In genomic region chr22:25941365-25941960, GRCh38 we compare ENCODE assay signal across 14 cellular contexts.
DNase-seq lines count a peak whose midpoint lies in the region; TF ChIP-seq lines count a peak whose summit lies in the region.
"Had no signal": no experiment of that assay in that cellular context is flagged by ENCODE, and none has a peak within 500 bp of the region (broad histone marks: within the 10 kb centered on the region; RNA-seq: fewer than 3 reads in every experiment).

No MANE protein-coding gene starts in this region.

- H3K4me2 ChIP-seq in PC-9, result no peak overlapping the region

- peaks cover 1% of the 10 kb centered on the region for H3K36me3 Mint-ChIP-seq in progenitor cell of endocrine pancreas (ENCODE audit: insufficient read depth)
- H3K36me3 Mint-ChIP-seq: CD8-positive, alpha-beta memory T cell had no signal

- H3K27me3 Mint-ChIP-seq in progenitor cell of endocrine pancreas, result peaks cover 15% of the 10 kb centered on the region

- H3F3A ChIP-seq in PC-9 (ENCODE audit: insufficient read depth, low read depth), result no peaks in the 10 kb centered on the region

- H4K20me1 ChIP-seq in PC-9 (ENCODE audit: insufficient read depth), result no peaks in the 10 kb centered on the region

- no peaks in the 10 kb centered on the region for H3K9me3 ChIP-seq in PC-9 (ENCODE audit: insufficient read depth, low read depth)

- POLR2A ChIA-PET in HEK293T (lab: Yijun Ruan, JAX) (no interaction called here), PC-9 (lab: Charles Lee; ENCODE audit: unreplicated experiment) (no interaction called here)

- H3K9me3 Mint-ChIP-seq in progenitor cell of endocrine pancreas (ENCODE audit: low read depth), result peaks cover 8% of the 10 kb centered on the region

- DNase-seq in ELF-1 (ENCODE audit: low read depth, low spot score) (peak; percentile 54), HEK293T (ENCODE audit: extremely low spot score) (no peak), islet precursor cell (peak; percentile 73), progenitor cell of endocrine pancreas (ENCODE audit: low spot score, unreplicated experiment) (no peak), KG1 (lab: John Stamatoyannopoulos, UW) (no peak), PC-9 (no peak), NCI-H1092 treated with DMSO at 0.1 percent for 48 hours (lab: John Stamatoyannopoulos, UW) (no peak)
- DNase-seq: ACHN; CD8-positive, alpha-beta memory T cell; H7; KBM-7; NCI-H1930; NCI-H345; NCI-H524 treated with DMSO at 0.1 percent for 48 hours had no signal

- H3K79me2 ChIP-seq in PC-9 (ENCODE audit: low read depth), result no peaks in the 10 kb centered on the region

- H3K4me1 ChIP-seq in PC-9 (replicated peaks; ENCODE audit: insufficient read depth), result no peaks in the 10 kb centered on the region

- no peaks in the 10 kb centered on the region for H3K9me2 ChIP-seq in PC-9 (ENCODE audit: insufficient read depth)

- peaks cover 69% of the 10 kb centered on the region for H3K27me3 ChIP-seq in PC-9 (ENCODE audit: insufficient read depth, low read depth)

- intact Hi-C loops in PC-9 (cut with micrococcal nuclease; ENCODE audit: unreplicated experiment), result no loop called here

- no peak overlapping the region for H3K27ac ChIP-seq in PC-9

- peak overlapping the region; percentile 11 for H3K27ac Mint-ChIP-seq in progenitor cell of endocrine pancreas
- H3K27ac Mint-ChIP-seq: CD8-positive, alpha-beta memory T cell had no signal

- CTCF ChIA-PET in HEK293T (lab: Yijun Ruan, JAX) (no interaction called here), PC-9 (lab: Charles Lee) (no interaction called here)

- no TSS peak for BruUV-seq in PC-9 (replicated peaks; lab: Mats Ljungman, UMichigan)

- no peak overlapping the region for H3K4me3 ChIP-seq in PC-9

- H2AFZ ChIP-seq in PC-9, result no peak overlapping the region

- H3K4me3 Mint-ChIP-seq in progenitor cell of endocrine pancreas (ENCODE audit: low read depth), result no peak overlapping the region
- H3K4me3 Mint-ChIP-seq: CD8-positive, alpha-beta memory T cell had no signal

- H3K4me1 Mint-ChIP-seq in progenitor cell of endocrine pancreas (ENCODE audit: low read depth), result peaks cover 4% of the 10 kb centered on the region
- H3K4me1 Mint-ChIP-seq: CD8-positive, alpha-beta memory T cell had no signal

- H3K36me3 ChIP-seq in PC-9 (ENCODE audit: low read depth), result no peaks in the 10 kb centered on the region

- TF ChIP-seq CTCF in progenitor cell of endocrine pancreas (IDR thresholded peaks at IDR 0.05; ENCODE audit: unreplicated experiment) (no peak), PC-9 (conservative IDR thresholded peaks at IDR 0.05) (no peak)

TF ChIP-seq in HEK293T, 16 proteins besides CTCF, POLR2A, EP300 and RAD21:
- TF ChIP-seq PKNOX1 (IDR thresholded peaks at IDR 0.05), result peak; percentile 65
- no peak for TF ChIP-seq FOXK2 (IDR thresholded peaks at IDR 0.05)

Comparison
In these comparisons a context has a peak if more than half of its experiments do, and no peak if none do; other contexts are left out.
1. DNase-seq: peak in ELF-1 (single experiment) and islet precursor cell (single experiment); none in HEK293T (single experiment), progenitor cell of endocrine pancreas (single experiment), KG1 (single experiment), PC-9 (0 of 2) and NCI-H1092 treated with DMSO at 0.1 percent for 48 hours (single experiment).